In the genomic region with DNA sequence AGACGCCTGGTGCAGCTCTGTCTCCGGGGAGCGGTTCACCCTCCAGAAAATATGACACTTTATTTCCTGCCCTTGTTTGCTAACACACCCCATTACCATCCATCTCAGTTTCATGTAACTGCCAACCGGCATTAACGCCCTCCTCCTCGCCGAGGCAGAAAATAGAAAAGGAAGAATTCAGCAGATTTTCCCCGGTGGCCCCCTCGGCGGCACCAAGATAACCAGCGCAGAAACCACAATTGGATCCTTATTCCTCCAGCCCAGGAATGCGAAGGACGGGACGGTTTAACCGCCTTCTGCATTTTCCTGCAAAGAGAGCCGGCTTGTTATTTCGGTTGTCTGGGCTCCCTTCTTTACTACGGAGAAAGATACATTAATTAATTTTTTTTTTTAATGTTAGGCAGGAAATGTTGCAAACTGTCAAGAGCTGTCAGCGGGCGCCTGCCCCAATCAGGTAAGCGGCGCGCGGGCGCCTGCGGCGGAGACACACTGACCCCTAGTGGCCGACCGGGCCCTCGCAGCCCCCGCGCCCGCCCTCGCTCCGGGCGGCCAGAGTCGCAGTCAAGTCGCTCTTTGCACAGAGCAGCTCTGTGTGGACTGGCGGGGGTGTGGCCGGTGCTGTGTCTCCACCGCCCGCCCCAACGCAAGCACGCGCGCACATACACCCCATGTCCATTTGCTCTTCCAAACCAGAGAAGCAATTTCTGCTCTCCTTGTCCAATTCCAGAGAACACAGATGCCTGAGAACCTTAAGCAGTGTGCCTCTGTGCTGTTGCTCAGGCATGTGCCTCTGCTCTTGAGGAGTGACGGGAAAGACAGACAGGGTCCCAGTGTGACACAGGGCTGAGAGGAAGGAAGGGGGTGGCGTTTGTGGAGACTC, we compare ENCODE assay signal across 8 cellular contexts. TPM values are rescaled to one million over a fixed set of nuclear protein-coding genes. Genes with fewer than 3 reads are reported as not detected.
DNase-seq lines count a peak whose midpoint lies in the region; ATAC-seq and TF ChIP-seq lines count a peak whose summit lies in the region.

No MANE protein-coding gene starts in this region.

- CTCF ChIA-PET in activated CD8-positive, alpha-beta memory T cell treated with anti-CD3 and anti-CD28 coated beads, Interleukin-2, amount 10 ng/mL, durations not matched to agents 7 days and 5 days (lab: Charles Lee), result interaction anchor here (0.6 to 3.8 kb wide), 36 partner anchors 9 to 361 kb away, joined by 3 to 41 read pairs (median 4); a partner anchor contains a TSS

- H3K4me3 ChIP-seq in endocrine pancreas (ENCODE audit: control insufficient read depth, insufficient read depth, low read length), result no peak overlapping the region
- H3K4me3 ChIP-seq in mononuclear cell (ENCODE audit: low read length), result peak overlapping the region; percentile 31

- H3K27ac Mint-ChIP-seq in activated CD8-positive, alpha-beta memory T cell treated with anti-CD3 and anti-CD28 coated beads, Interleukin-2, amount 10 ng/mL, durations not matched to agents 7 days and 5 days, result peak overlapping the region; percentile 76

- H3K27me3 ChIP-seq in endocrine pancreas (ENCODE audit: control insufficient read depth, insufficient read depth, low read length) (no peaks in the 10 kb centered on the region), mononuclear cell (ENCODE audit: insufficient read depth, low read length) (peaks cover 9% of the 10 kb centered on the region)

- H3K4me1 Mint-ChIP-seq in activated CD8-positive, alpha-beta memory T cell treated with anti-CD3 and anti-CD28 coated beads, Interleukin-2, amount 10 ng/mL, durations not matched to agents 7 days and 5 days, result peaks cover 19% of the 10 kb centered on the region

- TF ChIP-seq CTCF in GM20000 (IDR thresholded peaks at IDR 0.05; ENCODE audit: extremely low read depth, missing control alignments), result peak; percentile 93

- peaks cover 31% of the 10 kb centered on the region for H3K27me3 Mint-ChIP-seq in activated CD8-positive, alpha-beta memory T cell treated with anti-CD3 and anti-CD28 coated beads, Interleukin-2, amount 10 ng/mL, durations not matched to agents 7 days and 5 days

- peak; percentile 97 for ATAC-seq in activated CD8-positive, alpha-beta memory T cell treated with anti-CD3 and anti-CD28 coated beads, Interleukin-2, amount 10 ng/mL, durations not matched to agents 7 days and 5 days

- H3K36me3 Mint-ChIP-seq in activated CD8-positive, alpha-beta memory T cell treated with anti-CD3 and anti-CD28 coated beads, Interleukin-2, amount 10 ng/mL, durations not matched to agents 7 days and 5 days, result no peaks in the 10 kb centered on the region

- no peaks in the 10 kb centered on the region for H3K9me3 Mint-ChIP-seq in activated CD8-positive, alpha-beta memory T cell treated with anti-CD3 and anti-CD28 coated beads, Interleukin-2, amount 10 ng/mL, durations not matched to agents 7 days and 5 days (ENCODE audit: low read depth)

- no peaks in the 10 kb centered on the region for H3K4me1 ChIP-seq in endocrine pancreas (ENCODE audit: control insufficient read depth, insufficient read depth, low read length)
- H3K4me1 ChIP-seq in mononuclear cell (ENCODE audit: insufficient read depth, low read length), result peaks cover 18% of the 10 kb centered on the region

- H3K9me3 ChIP-seq in endocrine pancreas (ENCODE audit: control insufficient read depth, low read length), result no peaks in the 10 kb centered on the region
- no peaks in the 10 kb centered on the region for H3K9me3 ChIP-seq in mononuclear cell (ENCODE audit: low read depth, low read length)

- peak overlapping the region; percentile 7 for H3K9ac ChIP-seq in endocrine pancreas (ENCODE audit: control insufficient read depth, insufficient read depth, low read length)

- peak overlapping the region; percentile 77 for H3K4me3 Mint-ChIP-seq in activated CD8-positive, alpha-beta memory T cell treated with anti-CD3 and anti-CD28 coated beads, Interleukin-2, amount 10 ng/mL, durations not matched to agents 7 days and 5 days

- no peaks in the 10 kb centered on the region for H3K36me3 ChIP-seq in endocrine pancreas (ENCODE audit: control insufficient read depth, insufficient read depth, low read length)

- peak; percentile 46 for DNase-seq in COR-L47 (lab: John Stamatoyannopoulos, UW)
- peak; percentile 87 for DNase-seq in GM20000 (ENCODE audit: low spot score)
- DNase-seq in HPDE6-E6E7 (ENCODE audit: extremely low spot score), result peak; percentile 69
- peak; percentile 98 to 99 for DNase-seq in NOMO-1 (lab: John Stamatoyannopoulos, UW; ENCODE audit: unreplicated experiment in 2 of 2)
- DNase-seq in activated CD8-positive, alpha-beta memory T cell treated with anti-CD3 and anti-CD28 coated beads, Interleukin-2, amount 10 ng/mL, durations not matched to agents 7 days and 5 days, result peak; percentile 89
- DNase-seq in stimulated activated CD8-positive, alpha-beta memory T cell treated with anti-CD3 and anti-CD28 coated beads, Interleukin-4, amount 100 ng/mL, for 1 hour (ENCODE audit: low read depth in 2 of 2, low spot score in 1 of 2), result peak; percentile 56 to 77

RNA-seq across cellular contexts. Expression of a gene that starts 53.6 kb away (rescaled TPM):
- total RNA-seq in activated CD8-positive, alpha-beta memory T cell treated with anti-CD3 and anti-CD28 coated beads, Interleukin-2, amount 10 ng/mL, durations not matched to agents 7 days and 5 days, result 1 to 10 TPM; 4.2 to 5.7 TPM
- total RNA-seq in mononuclear cell, result 1.5 TPM

RNA-seq across cellular contexts. Expression of a gene that starts 53.8 kb away (rescaled TPM):
- total RNA-seq in activated CD8-positive, alpha-beta memory T cell treated with anti-CD3 and anti-CD28 coated beads, Interleukin-2, amount 10 ng/mL, durations not matched to agents 7 days and 5 days, result 10 to 100 TPM; 30.6 to 36.4 TPM
- total RNA-seq in mononuclear cell, result 19.4 TPM

Comparison
In these comparisons a context has a peak if more than half of its experiments do, and no peak if none do; other contexts are left out.
1. DNase-seq: peak in every context shown above with its lines; median percentile 98 in NOMO-1; 89 in activated CD8-positive, alpha-beta memory T cell treated with anti-CD3 and anti-CD28 coated beads, Interleukin-2, amount 10 ng/mL, durations not matched to agents 7 days and 5 days; 87 in GM20000; 69 in HPDE6-E6E7; 66 in stimulated activated CD8-positive, alpha-beta memory T cell treated with anti-CD3 and anti-CD28 coated beads, Interleukin-4, amount 100 ng/mL, for 1 hour; 46 in COR-L47.